ENCODE assay signal across 8 cellular contexts in genomic region chr10:34816067-34817002, GRCh38. TPM values are rescaled to one million over a fixed set of nuclear protein-coding genes. Genes with fewer than 3 reads are reported as not detected.
DNase-seq lines count a peak whose midpoint lies in the region; ATAC-seq, FAIRE-seq and TF ChIP-seq lines count a peak whose summit lies in the region.

No MANE protein-coding gene starts in this region.

- DNase-seq in NCI-H1105 treated with DMSO at 0.1 percent for 48 hours (lab: John Stamatoyannopoulos, UW) = peak; percentile 46
- no peak for DNase-seq in NCI-H1105 (lab: John Stamatoyannopoulos, UW)
- no peak for DNase-seq in T-cell
- DNase-seq in foreskin keratinocyte = peak in 1 of 2 donors; percentile 33
- DNase-seq in progenitor cell of endocrine pancreas (ENCODE audit: low spot score, unreplicated experiment) = no peak
- DNase-seq in HTR-8/SVneo (ENCODE audit: insufficient read length, low spot score) = no peak
- DNase-seq in cerebellum (ENCODE audit: low spot score) = no peak

- peak overlapping the region; percentile 5 for H3K27ac ChIP-seq in foreskin keratinocyte

- FAIRE-seq in HTR-8/SVneo (lab: Jason Lieb, UNC) = no peak

- peak; percentile 29 for TF ChIP-seq CTCF in foreskin keratinocyte (conservative IDR thresholded peaks at IDR 0.05)
- no peak for TF ChIP-seq CTCF in progenitor cell of endocrine pancreas (IDR thresholded peaks at IDR 0.05; ENCODE audit: unreplicated experiment)

- POLR2A ChIA-PET in T-cell (lab: Charles Lee) = no interaction called here

- ATAC-seq in T-cell (replicated peaks in 1 of 4) (peak in 1 of 4 experiments; percentile 51), foreskin keratinocyte (peak; percentile 11), HG03378 (IDR thresholded peaks at IDR 0.05; ENCODE audit: unreplicated experiment) (no peak)

- H3K27me3 Mint-ChIP-seq in T-cell = peaks cover 27 to 61% of the 10 kb centered on the region in 2 donors
- H3K27me3 Mint-ChIP-seq in progenitor cell of endocrine pancreas = peaks cover 4% of the 10 kb centered on the region

- peak overlapping the region; percentile 59 to 76 (median 65) for H3K4me3 Mint-ChIP-seq in T-cell
- H3K4me3 Mint-ChIP-seq in progenitor cell of endocrine pancreas (ENCODE audit: low read depth) = peak overlapping the region; percentile 81

- H3K4me1 Mint-ChIP-seq in T-cell (peaks cover 12 to 17% (median 16%) of the 10 kb centered on the region in 3 donors), progenitor cell of endocrine pancreas (ENCODE audit: low read depth) (peaks cover 29% of the 10 kb centered on the region)

- H3K9me3 Mint-ChIP-seq in T-cell = no peaks in the 10 kb centered on the region
- no peaks in the 10 kb centered on the region for H3K9me3 Mint-ChIP-seq in progenitor cell of endocrine pancreas (ENCODE audit: low read depth)

- no peaks in the 10 kb centered on the region for H3K27me3 ChIP-seq in foreskin keratinocyte

- H3K27ac Mint-ChIP-seq in T-cell (no peak overlapping the region), progenitor cell of endocrine pancreas (peak overlapping the region; percentile 93)

- H3K36me3 Mint-ChIP-seq in T-cell (no peaks in the 10 kb centered on the region), progenitor cell of endocrine pancreas (ENCODE audit: insufficient read depth) (no peaks in the 10 kb centered on the region)

- peaks cover 6% of the 10 kb centered on the region for H3K4me1 ChIP-seq in foreskin keratinocyte

- CTCF ChIA-PET in T-cell (lab: Charles Lee) = no interaction called here

RNA-seq across cellular contexts. Expression of gene PARD3, which starts 1.2 kb away (rescaled TPM):
- under 1 TPM; 0.36 to 0.92 (median 0.65) TPM for total RNA-seq in T-cell
- total RNA-seq in foreskin keratinocyte = 65.4 and 69.5 TPM in 2 replicates
- polyA plus RNA-seq in foreskin keratinocyte = 25.6 and 29.2 TPM in 2 replicates
- total RNA-seq in progenitor cell of endocrine pancreas = 78.7 and 85.3 TPM in 2 replicates
- 52.6 TPM for total RNA-seq in cerebellum

Comparison
In these comparisons a context has a peak if more than half of its experiments do, and no peak if none do; other contexts are left out.
1. RNA of gene PARD3, which starts 1.2 kb away (total RNA-seq): 78.7 to 85.3 TPM in progenitor cell of endocrine pancreas, 65.4 to 69.5 TPM in foreskin keratinocyte and 52.6 TPM in cerebellum (single experiment); 0.36 to 0.92 TPM in T-cell; every median in the first group is over 10 times any median in the second.